Comparison of ENCODE assay signal across 8 cellular contexts in genomic region chr6:17865798-17866725, GRCh38.
A peak's percentile ranks its signal among the peaks of the same experiment; 100 is the strongest.
DNase-seq lines count a peak whose midpoint lies in the region; ATAC-seq and TF ChIP-seq lines count a peak whose summit lies in the region.

No MANE protein-coding gene starts in this region.

- H3K27me3 ChIP-seq in CD8-positive, alpha-beta T cell (ENCODE audit: insufficient read depth, low read length): no peaks in the 10 kb centered on the region

- H3K4me1 ChIP-seq in CD8-positive, alpha-beta T cell (ENCODE audit: insufficient read depth, low read length): no peaks in the 10 kb centered on the region

- TF ChIP-seq CTCF in chondrocyte (IDR thresholded peaks at IDR 0.05): no peak
- TF ChIP-seq CTCF in CD8-positive, alpha-beta T cell (IDR thresholded peaks at IDR 0.05): no peak

- DNase-seq in HS-5 (ENCODE audit: low read depth) (peak; percentile 96), chondrocyte (ENCODE audit: low spot score) (no peak), kidney glomerular epithelial cell (lab: John Stamatoyannopoulos, UW) (peak; percentile 98), substantia nigra (lab: John Stamatoyannopoulos, UW) (peak in 40 of 49 donors; percentile 5 to 78 (median 34)), NCI-H1417 (lab: John Stamatoyannopoulos, UW) (no peak), NCI-H510A (lab: John Stamatoyannopoulos, UW) (no peak)
- DNase-seq in activated CD4-positive, alpha-beta T cell treated with anti-CD3 and anti-CD28 coated beads for 36 hours: no peak
- no peak for DNase-seq in CD8-positive, alpha-beta T cell

- no peaks in the 10 kb centered on the region for H3K36me3 ChIP-seq in CD8-positive, alpha-beta T cell (ENCODE audit: insufficient read depth, low read length)

- H3K27ac ChIP-seq in substantia nigra (ENCODE audit: low read depth, low read length, poor library complexity, severe bottlenecking): peak overlapping the region; percentile 69
- H3K27ac ChIP-seq in CD8-positive, alpha-beta T cell (ENCODE audit: low read depth, low read length): no peak overlapping the region

- POLR2A ChIA-PET in activated CD4-positive, alpha-beta T cell treated with anti-CD3 and anti-CD28 coated beads for 36 hours (lab: Charles Lee): no interaction called here
- POLR2A ChIA-PET in CD8-positive, alpha-beta T cell (lab: Charles Lee): no interaction called here

- peak overlapping the region; percentile 89 for H3K27ac Mint-ChIP-seq in chondrocyte (ENCODE audit: unreplicated experiment)
- H3K27ac Mint-ChIP-seq in activated CD4-positive, alpha-beta T cell treated with anti-CD3 and anti-CD28 coated beads for 36 hours: no peak overlapping the region
- no peak overlapping the region for H3K27ac Mint-ChIP-seq in CD8-positive, alpha-beta T cell

- H3K9me3 Mint-ChIP-seq in chondrocyte (ENCODE audit: low read depth): no peaks in the 10 kb centered on the region
- no peaks in the 10 kb centered on the region for H3K9me3 Mint-ChIP-seq in activated CD4-positive, alpha-beta T cell treated with anti-CD3 and anti-CD28 coated beads for 36 hours (ENCODE audit: low read depth)
- H3K9me3 Mint-ChIP-seq in CD8-positive, alpha-beta T cell: no peaks in the 10 kb centered on the region

- H3K9me3 ChIP-seq in CD8-positive, alpha-beta T cell (ENCODE audit: low read length): no peaks in the 10 kb centered on the region

- H3K36me3 Mint-ChIP-seq in chondrocyte (ENCODE audit: low read depth): no peaks in the 10 kb centered on the region
- H3K36me3 Mint-ChIP-seq in activated CD4-positive, alpha-beta T cell treated with anti-CD3 and anti-CD28 coated beads for 36 hours (ENCODE audit: low read depth): no peaks in the 10 kb centered on the region
- no peaks in the 10 kb centered on the region for H3K36me3 Mint-ChIP-seq in CD8-positive, alpha-beta T cell

- CTCF ChIA-PET in activated CD4-positive, alpha-beta T cell treated with anti-CD3 and anti-CD28 coated beads for 36 hours (lab: Charles Lee): interaction anchor here (0.6 kb wide), 1 partner anchor 687 kb away, joined by 3 read pairs; no protein-coding TSS in a partner anchor
- CTCF ChIA-PET in CD8-positive, alpha-beta T cell (lab: Charles Lee): interaction anchor here (0.6 kb wide), 1 partner anchor 17 kb away, joined by 3 read pairs; no protein-coding TSS in a partner anchor

- H3K4me3 ChIP-seq in CD8-positive, alpha-beta T cell (ENCODE audit: low read depth, low read length): no peak overlapping the region

- no peaks in the 10 kb centered on the region for H3K27me3 Mint-ChIP-seq in chondrocyte (ENCODE audit: low read depth)
- H3K27me3 Mint-ChIP-seq in activated CD4-positive, alpha-beta T cell treated with anti-CD3 and anti-CD28 coated beads for 36 hours: peaks cover 22% of the 10 kb centered on the region
- no peaks in the 10 kb centered on the region for H3K27me3 Mint-ChIP-seq in CD8-positive, alpha-beta T cell (ENCODE audit: low read depth)

- peaks cover 53% of the 10 kb centered on the region for H3K4me1 Mint-ChIP-seq in chondrocyte (ENCODE audit: low read depth)
- H3K4me1 Mint-ChIP-seq in activated CD4-positive, alpha-beta T cell treated with anti-CD3 and anti-CD28 coated beads for 36 hours: no peaks in the 10 kb centered on the region
- H3K4me1 Mint-ChIP-seq in CD8-positive, alpha-beta T cell (ENCODE audit: low read depth): no peaks in the 10 kb centered on the region

- ATAC-seq in activated CD4-positive, alpha-beta T cell treated with anti-CD3 and anti-CD28 coated beads for 36 hours: no peak
- no peak for ATAC-seq in CD8-positive, alpha-beta T cell

- intact Hi-C loops in activated CD4-positive, alpha-beta T cell treated with anti-CD3 and anti-CD28 coated beads for 36 hours (cut with DNase I, micrococcal nuclease): no loop called here
- intact Hi-C loops in CD8-positive, alpha-beta T cell (cut with DNase I, micrococcal nuclease): no loop called here

- H3K4me3 Mint-ChIP-seq in chondrocyte (ENCODE audit: unreplicated experiment): no peak overlapping the region
- no peak overlapping the region for H3K4me3 Mint-ChIP-seq in activated CD4-positive, alpha-beta T cell treated with anti-CD3 and anti-CD28 coated beads for 36 hours
- H3K4me3 Mint-ChIP-seq in CD8-positive, alpha-beta T cell: no peak overlapping the region

Comparison
In these comparisons a context has a peak if more than half of its experiments do, and no peak if none do; other contexts are left out.
1. DNase-seq: peak in HS-5 (single experiment), kidney glomerular epithelial cell (single experiment) and substantia nigra (40 of 49); none in chondrocyte (single experiment), activated CD4-positive, alpha-beta T cell treated with anti-CD3 and anti-CD28 coated beads for 36 hours (single experiment), NCI-H1417 (0 of 3), NCI-H510A (single experiment) and CD8-positive, alpha-beta T cell (0 of 7).